Comparison of ENCODE assay signal across 14 cellular contexts in the genomic region with DNA sequence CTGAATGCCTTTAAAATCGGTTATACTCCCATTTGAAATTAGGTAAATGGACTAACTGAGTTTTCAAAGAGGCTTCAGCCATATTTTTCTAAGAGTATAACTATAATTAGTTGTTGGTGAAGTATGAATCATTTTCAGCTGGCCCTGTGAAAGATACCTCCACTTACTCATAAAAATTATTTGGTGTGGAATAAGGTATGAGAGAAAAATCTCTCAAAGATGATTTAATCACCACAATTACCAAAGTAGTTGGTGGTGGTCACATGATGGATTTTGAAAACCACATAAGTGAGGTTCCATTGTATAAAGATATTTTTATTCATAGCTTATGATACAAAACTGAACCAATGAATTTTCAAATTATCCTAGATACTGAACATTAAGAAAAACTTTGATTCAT.
"Had no signal": no experiment of that assay in that cellular context is flagged by ENCODE, and none has a peak within 500 bp of the region (broad histone marks: within the 10 kb centered on the region; RNA-seq: fewer than 3 reads in every experiment).

No MANE protein-coding gene starts in this region.

- H3K27me3 Mint-ChIP-seq: activated CD4-positive, alpha-beta T cell treated with anti-CD3 and anti-CD28 coated beads for 36 hours had no signal

- H3K4me3 Mint-ChIP-seq: activated CD4-positive, alpha-beta T cell treated with anti-CD3 and anti-CD28 coated beads for 36 hours; neural progenitor cell had no signal

- H3K27me3 ChIP-seq: esophagus squamous epithelium, neural progenitor cell had no signal

- H3K27ac Mint-ChIP-seq: activated CD4-positive, alpha-beta T cell treated with anti-CD3 and anti-CD28 coated beads for 36 hours; activated T-helper 2 cell treated with anti-CD3 and anti-CD28 coated beads, Interferon-gamma antibody, Interleukin-2, Interleukin-4, amounts not matched to agents 10 μg/mL and 5 μg/mL and 100 μg/mL, durations not matched to agents 14 hours and 24 hours and 36 hours; neural progenitor cell had no signal

- H3K4me2 ChIP-seq: neural progenitor cell had no signal

- H3K79me2 ChIP-seq: parathyroid adenoma had no signal

- H2AFZ ChIP-seq: neural progenitor cell, parathyroid adenoma had no signal

- H3K9me3 Mint-ChIP-seq: activated T-helper 2 cell treated with anti-CD3 and anti-CD28 coated beads, Interferon-gamma antibody, Interleukin-2, Interleukin-4, amounts not matched to agents 10 μg/mL and 5 μg/mL and 100 μg/mL, durations not matched to agents 14 hours and 24 hours and 36 hours; neural progenitor cell had no signal

- H3K9me3 ChIP-seq: esophagus squamous epithelium, heart left ventricle had no signal

- H3K36me3 ChIP-seq: esophagus squamous epithelium, heart left ventricle, neural progenitor cell had no signal

- H3K36me3 Mint-ChIP-seq: neural progenitor cell had no signal

- H3K4me1 Mint-ChIP-seq: neural progenitor cell had no signal

- H3K4me1 ChIP-seq: heart left ventricle, neural progenitor cell, parathyroid adenoma had no signal

- DNase-seq: activated CD4-positive, alpha-beta T cell treated with anti-CD3 and anti-CD28 coated beads for 36 hours; activated naive CD4-positive, alpha-beta T cell treated with anti-CD3 and anti-CD28 coated beads, Interleukin-2, amount 50 U/mL, for 16 hours; amygdala; esophagus squamous epithelium; foreskin fibroblast; heart left ventricle; kidney; left ventricle myocardium superior; stimulated activated CD4-positive, alpha-beta T cell treated with anti-CD3 and anti-CD28 coated beads, Interleukin-4, amount 100 ng/mL, for 1 hour; stimulated activated CD8-positive, alpha-beta memory T cell treated with anti-CD3 and anti-CD28 coated beads, Interleukin-4, amount 100 ng/mL, for 48 hours; T-helper 9 cell had no signal

- H3K27ac ChIP-seq: esophagus squamous epithelium, heart left ventricle, neural progenitor cell, parathyroid adenoma had no signal

- H3K4me3 ChIP-seq: esophagus squamous epithelium, heart left ventricle, neural progenitor cell had no signal

- ATAC-seq: activated CD4-positive, alpha-beta T cell treated with anti-CD3 and anti-CD28 coated beads for 36 hours; heart left ventricle; left ventricle myocardium superior had no signal
